Comparison of ENCODE assay signal across 20 cellular contexts in the genomic region with DNA sequence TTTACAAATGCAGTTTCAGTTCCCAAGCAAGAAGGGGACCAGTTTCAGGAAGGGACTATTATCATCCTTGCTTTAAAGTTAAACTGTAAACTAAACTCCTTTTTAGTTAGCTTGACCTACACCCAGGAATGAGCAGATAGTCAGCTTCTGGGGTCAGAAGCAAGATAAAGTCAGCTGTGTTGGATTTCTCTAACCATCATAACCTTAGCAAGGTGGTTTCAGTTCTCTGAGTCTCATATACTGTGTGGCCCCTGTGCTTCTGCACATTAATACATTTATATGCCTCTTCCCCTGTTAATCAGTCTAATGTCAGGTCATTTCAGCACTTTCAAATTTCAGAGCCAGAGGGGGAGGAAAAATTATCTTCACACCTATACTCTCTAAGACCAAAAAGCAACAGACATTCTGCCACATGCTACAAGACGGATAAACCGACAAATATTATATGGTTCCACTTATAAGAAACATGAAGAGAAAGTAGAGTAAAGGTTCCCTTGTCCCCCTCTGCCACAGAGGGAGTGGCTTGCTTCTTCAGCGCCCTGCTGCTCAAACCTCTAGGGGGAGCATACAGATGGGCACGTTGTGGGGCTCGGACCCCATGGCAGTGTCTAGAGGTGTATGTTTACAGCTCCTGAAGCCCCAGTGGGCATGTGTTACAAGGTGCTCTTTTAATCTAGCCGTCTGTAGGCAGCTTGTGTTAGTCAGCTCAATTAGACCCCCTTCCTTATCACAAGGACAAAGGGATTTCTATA.
DNase-seq lines count a peak whose midpoint lies in the region; ATAC-seq and TF ChIP-seq lines count a peak whose summit lies in the region.
"Had no signal": no experiment of that assay in that cellular context is flagged by ENCODE, and none has a peak within 500 bp of the region (broad histone marks: within the 10 kb centered on the region; RNA-seq: fewer than 3 reads in every experiment).

No MANE protein-coding gene starts in this region.

- peaks cover 20% of the 10 kb centered on the region for H3K36me3 Mint-ChIP-seq in endodermal cell (ENCODE audit: low read depth)
- H3K36me3 Mint-ChIP-seq in nephron progenitor cell (ENCODE audit: low read depth), result peaks cover 35% of the 10 kb centered on the region

- H3K27me3 ChIP-seq in endodermal cell (ENCODE audit: control insufficient read depth, insufficient read depth, low read length, poor library complexity, severe bottlenecking) (no peaks in the 10 kb centered on the region), H7 (ENCODE audit: control insufficient read depth, insufficient read depth, low read length) (no peaks in the 10 kb centered on the region)
- H3K27me3 ChIP-seq: breast epithelium, heart left ventricle had no signal

- peaks cover 70% of the 10 kb centered on the region for H3K9me3 ChIP-seq in endodermal cell (ENCODE audit: control insufficient read depth, low read length)
- H3K9me3 ChIP-seq: breast epithelium, heart left ventricle had no signal

- H3K27me3 Mint-ChIP-seq in endodermal cell (ENCODE audit: insufficient read depth), result no peaks in the 10 kb centered on the region
- peaks cover 5% of the 10 kb centered on the region for H3K27me3 Mint-ChIP-seq in nephron progenitor cell (ENCODE audit: low read depth, poor library complexity)
- H3K27me3 Mint-ChIP-seq: activated CD4-positive, alpha-beta T cell treated with anti-CD3 and anti-CD28 coated beads for 36 hours; activated naive CD8-positive, alpha-beta T cell treated with anti-CD3 and anti-CD28 coated beads, Interleukin-2, amount 10 ng/mL, durations not matched to agents 7 days and 5 days; CD8-positive, alpha-beta memory T cell had no signal

- H3K36me3 ChIP-seq in endodermal cell (ENCODE audit: control insufficient read depth, insufficient read depth, low read length) (no peaks in the 10 kb centered on the region), H7 (replicated peaks; ENCODE audit: control insufficient read depth, insufficient read depth, low read length) (no peaks in the 10 kb centered on the region)
- H3K36me3 ChIP-seq: breast epithelium, heart left ventricle had no signal

- peak; percentile 37 for TF ChIP-seq CTCF in endodermal cell (conservative IDR thresholded peaks at IDR 0.05)
- no peak for TF ChIP-seq CTCF in nephron progenitor cell (IDR thresholded peaks at IDR 0.05)

- H3K9ac ChIP-seq in endodermal cell (ENCODE audit: extremely low read depth, low read length, poor library complexity, severe bottlenecking), result no peak overlapping the region

- peak; percentile 68 for ATAC-seq in GM21619 (IDR thresholded peaks at IDR 0.05; ENCODE audit: unreplicated experiment)
- ATAC-seq: heart left ventricle, left lobe of liver had no signal

- H3K4me3 ChIP-seq in endodermal cell (ENCODE audit: low read length) (peak overlapping the region; percentile 65), H7 (ENCODE audit: insufficient read depth, low read depth, low read length) (no peak overlapping the region)
- H3K4me3 ChIP-seq: breast epithelium, heart left ventricle had no signal

- H3K4me1 Mint-ChIP-seq in endodermal cell, result no peaks in the 10 kb centered on the region
- H3K4me1 Mint-ChIP-seq in nephron progenitor cell, result no peaks in the 10 kb centered on the region
- H3K4me1 Mint-ChIP-seq: activated naive CD8-positive, alpha-beta T cell treated with anti-CD3 and anti-CD28 coated beads, Interleukin-2, amount 10 ng/mL, durations not matched to agents 7 days and 5 days; nephron had no signal

- no peaks in the 10 kb centered on the region for H3K4me1 ChIP-seq in endodermal cell (ENCODE audit: control insufficient read depth, insufficient read depth, low read length)
- H3K4me1 ChIP-seq: breast epithelium, heart left ventricle had no signal

- WGBS in endodermal cell (ENCODE audit: insufficient coverage in 1 of 2, insufficient read length in 1 of 2), 2 experiments, result 83 to 97% methylated on average over 4 to 6 of the region's 6 CpGs

- H3K27ac ChIP-seq in endodermal cell (ENCODE audit: low read depth, low read length), result no peak overlapping the region
- H3K27ac ChIP-seq: breast epithelium, heart left ventricle had no signal

- no peak overlapping the region for H3K4me3 Mint-ChIP-seq in endodermal cell
- H3K4me3 Mint-ChIP-seq in nephron progenitor cell, result no peak overlapping the region
- H3K4me3 Mint-ChIP-seq: activated CD4-positive, alpha-beta T cell treated with anti-CD3 and anti-CD28 coated beads for 36 hours; activated naive CD8-positive, alpha-beta T cell treated with anti-CD3 and anti-CD28 coated beads, Interleukin-2, amount 10 ng/mL, durations not matched to agents 7 days and 5 days; activated T-helper 1 cell treated with anti-CD3 and anti-CD28 coated beads, Interleukin-12 subunit alpha, Interleukin-12 subunit beta, Interleukin-2, Interleukin-4 antibody, amounts not matched to agents 30 ng/mL and 10 ng/mL and 1 ng/mL, durations not matched to agents 14 hours and 24 hours and 36 hours; CD8-positive, alpha-beta memory T cell; nephron had no signal

- peak; percentile 72 for DNase-seq in DMS 273 treated with DMSO at 0.1 percent for 48 hours (lab: John Stamatoyannopoulos, UW)
- DNase-seq in NCI-H1694 treated with DMSO at 0.1 percent for 48 hours (lab: John Stamatoyannopoulos, UW), result peak; percentile 88
- no peak for DNase-seq in endodermal cell
- DNase-seq in nephron progenitor cell, result no peak
- no peak for DNase-seq in T-helper 1 cell
- DNase-seq in H7, result no peak
- DNase-seq in GM19240 (ENCODE audit: insufficient read length, low spot score), result no peak
- DNase-seq: activated CD4-positive, alpha-beta T cell treated with anti-CD3 and anti-CD28 coated beads for 36 hours; activated naive CD8-positive, alpha-beta T cell treated with anti-CD3 and anti-CD28 coated beads, Interleukin-2, amount 10 ng/mL, durations not matched to agents 7 days and 5 days; CD8-positive, alpha-beta memory T cell; DMS79 treated with DMSO at 0.1 percent for 48 hours; heart left ventricle; NCI-H1417; NCI-H69; stimulated activated naive CD4-positive, alpha-beta T cell treated with Interleukin-2 at 50 U/mL for 16 hours had no signal

- H3K9me3 Mint-ChIP-seq in endodermal cell, result peaks cover 41% of the 10 kb centered on the region
- H3K9me3 Mint-ChIP-seq in nephron progenitor cell, result peaks cover 34% of the 10 kb centered on the region

- peak overlapping the region; percentile 16 for H3K27ac Mint-ChIP-seq in endodermal cell
- no peak overlapping the region for H3K27ac Mint-ChIP-seq in nephron progenitor cell
- H3K27ac Mint-ChIP-seq: activated CD4-positive, alpha-beta T cell treated with anti-CD3 and anti-CD28 coated beads for 36 hours; activated naive CD8-positive, alpha-beta T cell treated with anti-CD3 and anti-CD28 coated beads, Interleukin-2, amount 10 ng/mL, durations not matched to agents 7 days and 5 days; activated T-helper 1 cell treated with anti-CD3 and anti-CD28 coated beads, Interleukin-12 subunit alpha, Interleukin-12 subunit beta, Interleukin-2, Interleukin-4 antibody, amounts not matched to agents 30 ng/mL and 10 ng/mL and 1 ng/mL, durations not matched to agents 14 hours and 24 hours and 36 hours had no signal

Comparison
In these comparisons a context has a peak if more than half of its experiments do, and no peak if none do; other contexts are left out.
1. DNase-seq: peak in DMS 273 treated with DMSO at 0.1 percent for 48 hours (single experiment) and NCI-H1694 treated with DMSO at 0.1 percent for 48 hours (single experiment); none in endodermal cell (single experiment), nephron progenitor cell (single experiment), T-helper 1 cell (0 of 5), H7 (single experiment) and GM19240 (single experiment).